1 cellular context compared by ENCODE assay signal in genomic region chr2:231463698-231464575, GRCh38.
A peak's percentile ranks its signal among the peaks of the same experiment; 100 is the strongest.
TF ChIP-seq lines count a peak whose summit lies in the region.

TSS of gene NCL (minus strand) at chr2:231464484. CDS start at chr2:231464353, 131 bp downstream.

TF ChIP-seq in IMR-90, 13 proteins besides CTCF, POLR2A, EP300 and RAD21:
- TF ChIP-seq CHD1 (IDR thresholded peaks at IDR 0.05; ENCODE audit: low read depth, low read length) (0 out of 2 replicates have a peak, but pooled peaks have one; percentile 2), NFE2L2 (IDR thresholded peaks at IDR 0.05; ENCODE audit: low read depth, low read length) (no peak), USF2 (IDR thresholded peaks at IDR 0.05; ENCODE audit: low read depth, low read length) (peak; percentile 98), MAZ (IDR thresholded peaks at IDR 0.05; ENCODE audit: borderline replicate concordance, low read depth, low read length) (0 out of 2 replicates have a peak, but pooled peaks have one; percentile 30), MXI1 (IDR thresholded peaks at IDR 0.05; ENCODE audit: borderline replicate concordance, low read depth, low read length) (peak; percentile 98)
